In genomic region chr17:78438271-78438691, GRCh38 we compare ENCODE assay signal across 2 cellular contexts.
TF ChIP-seq lines count a peak whose summit lies in the region.

No MANE protein-coding gene starts in this region.

TF ChIP-seq in SK-N-SH treated with all-trans-retinoic acid at 6 μM for 48 hours, 23 proteins besides CTCF, POLR2A, EP300 and RAD21:
- TF ChIP-seq TSHZ2 (CRISPR knock-in tag; IDR thresholded peaks at IDR 0.05) (no peak), GLIS3 (CRISPR knock-in tag; IDR thresholded peaks at IDR 0.05) (no peak), PATZ1 (CRISPR knock-in tag; IDR thresholded peaks at IDR 0.05; ENCODE audit: borderline replicate concordance) (no peak), ARNTL (CRISPR knock-in tag; IDR thresholded peaks at IDR 0.05; ENCODE audit: borderline replicate concordance, low read depth) (no peak), ESRRG (CRISPR knock-in tag; IDR thresholded peaks at IDR 0.05) (no peak), TCF4 (CRISPR knock-in tag; IDR thresholded peaks at IDR 0.05; ENCODE audit: borderline replicate concordance) (no peak), OSR1 (CRISPR knock-in tag; IDR thresholded peaks at IDR 0.05) (no peak), POU6F1 (CRISPR knock-in tag; IDR thresholded peaks at IDR 0.05; ENCODE audit: borderline replicate concordance, low read depth) (no peak), PPARA (CRISPR knock-in tag; IDR thresholded peaks at IDR 0.05; ENCODE audit: borderline replicate concordance) (no peak), TOX (CRISPR knock-in tag; IDR thresholded peaks at IDR 0.05; ENCODE audit: borderline replicate concordance) (no peak), BACH2 (CRISPR knock-in tag; IDR thresholded peaks at IDR 0.05; ENCODE audit: borderline replicate concordance) (no peak), ZFP3 (CRISPR knock-in tag; IDR thresholded peaks at IDR 0.05) (no peak), ZNF70 (CRISPR knock-in tag; IDR thresholded peaks at IDR 0.05) (no peak), ISL1 (CRISPR knock-in tag; IDR thresholded peaks at IDR 0.05) (no peak), RARB (CRISPR knock-in tag; IDR thresholded peaks at IDR 0.05) (no peak), CSRNP3 (CRISPR knock-in tag; IDR thresholded peaks at IDR 0.05) (no peak), ZNF565 (CRISPR knock-in tag; conservative IDR thresholded peaks at IDR 0.05; ENCODE audit: low read depth) (no peak), CSDC2 (CRISPR knock-in tag; IDR thresholded peaks at IDR 0.05) (no peak), ZC3H10 (CRISPR knock-in tag; IDR thresholded peaks at IDR 0.05) (no peak)

TF ChIP-seq in SK-N-SH, 30 proteins besides CTCF, POLR2A, EP300 and RAD21 (continued from another document):
- TF ChIP-seq JUND (IDR thresholded peaks at IDR 0.05) (no peak), REST (IDR thresholded peaks at IDR 0.05; ENCODE audit: low read depth, low read length) (no peak), TEAD4 (IDR thresholded peaks at IDR 0.05; ENCODE audit: borderline replicate concordance, insufficient read depth) (no peak), YY1 (IDR thresholded peaks at IDR 0.05; ENCODE audit: low read depth) (no peak), MXI1 (IDR thresholded peaks at IDR 0.05; ENCODE audit: low read depth, low read length) (no peak), USF2 (IDR thresholded peaks at IDR 0.05; ENCODE audit: borderline replicate concordance, low read depth, low read length) (no peak), USF1 (IDR thresholded peaks at IDR 0.05; ENCODE audit: borderline replicate concordance, low read depth) (no peak), SIN3A (IDR thresholded peaks at IDR 0.05; ENCODE audit: borderline replicate concordance, low read depth, low read length) (no peak), GATA2 (CRISPR knock-in tag; IDR thresholded peaks at IDR 0.05) (no peak), POLR2AphosphoS5 (IDR thresholded peaks at IDR 0.05; ENCODE audit: low read depth, low read length) (no peak), IRF3 (IDR thresholded peaks at IDR 0.05; ENCODE audit: low read depth, low read length) (no peak)
